In the genomic region with DNA sequence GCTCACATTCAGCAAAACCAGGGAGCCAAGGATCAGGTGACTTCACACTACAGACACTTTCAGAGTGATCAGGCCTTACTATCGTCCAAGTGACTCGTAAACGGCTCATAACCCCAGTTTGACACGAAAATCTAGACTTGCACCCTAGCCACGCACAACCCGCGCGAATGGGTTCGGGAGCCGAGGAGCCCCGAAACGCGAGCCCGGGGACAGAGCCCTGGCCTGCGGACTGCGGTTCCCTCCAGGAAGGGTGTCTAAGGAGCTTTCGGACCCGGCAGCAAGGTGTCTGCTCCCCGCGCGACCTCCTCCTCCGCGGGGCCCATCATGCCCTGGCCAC, we compare ENCODE assay signal across 8 cellular contexts. TPM values are rescaled to one million over a fixed set of nuclear protein-coding genes. Genes with fewer than 3 reads are reported as not detected.
DNase-seq lines count a peak whose midpoint lies in the region; ATAC-seq lines count a peak whose summit lies in the region.

No MANE protein-coding gene starts in this region.

- no peaks in the 10 kb centered on the region for H3K9me3 ChIP-seq in BLaER1 treated with 17β-estradiol and CSF1 and Interleukin-3, amounts not matched to agents 10 nM and 100 nM (replicated peaks in 1 of 11)
- no peaks in the 10 kb centered on the region for H3K9me3 ChIP-seq in subcutaneous abdominal adipose tissue (ENCODE audit: control insufficient read depth in 5 of 5, low read length in 5 of 5)

- H3K9ac ChIP-seq in BLaER1 treated with 17β-estradiol and CSF1 and Interleukin-3, amounts not matched to agents 10 nM and 100 nM: peak overlapping the region; percentile 95 to 100 (median 99)
- H3K9ac ChIP-seq in subcutaneous abdominal adipose tissue (ENCODE audit: low read length in 5 of 5): peak overlapping the region; percentile 66 to 97 (median 84)

- peaks cover 0 to 6% (median 0%) of the 10 kb centered on the region in 3 donors for H3K27me3 Mint-ChIP-seq in naive B cell

- H3K4me1 ChIP-seq in BLaER1 treated with 17β-estradiol and CSF1 and Interleukin-3, amounts not matched to agents 10 nM and 100 nM: peaks cover 44 to 58% (median 50%) of the 10 kb centered on the region in 10 experiments
- peaks cover 0 to 41% (median 29%) of the 10 kb centered on the region in 5 donors for H3K4me1 ChIP-seq in subcutaneous abdominal adipose tissue (ENCODE audit: control insufficient read depth in 5 of 5, insufficient read depth in 5 of 5, low read length in 5 of 5)

- peak overlapping the region; percentile 80 to 99 (median 96) for H3K4me3 ChIP-seq in BLaER1 treated with 17β-estradiol and CSF1 and Interleukin-3, amounts not matched to agents 10 nM and 100 nM
- peak overlapping the region; percentile 76 to 97 (median 84) for H3K4me3 ChIP-seq in subcutaneous abdominal adipose tissue (ENCODE audit: low read depth in 1 of 5, low read length in 5 of 5)

- peaks cover 42 to 60% (median 54%) of the 10 kb centered on the region in 3 donors for H3K4me1 Mint-ChIP-seq in naive B cell

- peak; percentile 35 for ATAC-seq in GM18909 (IDR thresholded peaks at IDR 0.05; ENCODE audit: poor library complexity, unreplicated experiment)
- ATAC-seq in HG03159 (IDR thresholded peaks at IDR 0.05; ENCODE audit: unreplicated experiment): peak; percentile 32
- peak; percentile 49 for ATAC-seq in esophagus mucosa
- ATAC-seq in naive B cell (ENCODE audit: low read depth in 2 of 2): peak; percentile 8 to 10

- H3K4me3 Mint-ChIP-seq in naive B cell: peak overlapping the region; percentile 89 to 98 (median 94)

- H3K36me3 Mint-ChIP-seq in naive B cell: no peaks in the 10 kb centered on the region

- H3K27ac ChIP-seq in BLaER1 treated with 17β-estradiol and CSF1 and Interleukin-3, amounts not matched to agents 10 nM and 100 nM: peak overlapping the region; percentile 90 to 100 (median 99)
- H3K27ac ChIP-seq in subcutaneous abdominal adipose tissue (ENCODE audit: low read depth, low read length): peak overlapping the region; percentile 92

- peaks cover 0 to 23% (median 3%) of the 10 kb centered on the region in 11 experiments; a peak in 6 of 22 replicates for H3K36me3 ChIP-seq in BLaER1 treated with 17β-estradiol and CSF1 and Interleukin-3, amounts not matched to agents 10 nM and 100 nM
- no peaks in the 10 kb centered on the region for H3K36me3 ChIP-seq in subcutaneous abdominal adipose tissue (ENCODE audit: control insufficient read depth in 5 of 5, insufficient read depth in 5 of 5, low read length in 5 of 5)

- DNase-seq in NCI-H460 (ENCODE audit: extremely low read depth, low read depth) (peak; percentile 67), activated T-cell treated with anti-CD3 and anti-CD28 coated beads for 48 hours (ENCODE audit: low read depth) (peak; percentile 44), naive B cell (no peak)

- peak overlapping the region; percentile 96 to 98 (median 96) for H3K27ac Mint-ChIP-seq in naive B cell

- H3K4me2 ChIP-seq in BLaER1 treated with 17β-estradiol and CSF1 and Interleukin-3, amounts not matched to agents 10 nM and 100 nM: peak overlapping the region; percentile 80 to 95 (median 90)

- H3K27me3 ChIP-seq in BLaER1 treated with 17β-estradiol and CSF1 and Interleukin-3, amounts not matched to agents 10 nM and 100 nM: no peaks in the 10 kb centered on the region
- H3K27me3 ChIP-seq in subcutaneous abdominal adipose tissue (ENCODE audit: control insufficient read depth in 5 of 5, insufficient read depth in 4 of 5, low read length in 5 of 5): no peaks in the 10 kb centered on the region

- H3K9me3 Mint-ChIP-seq in naive B cell: no peaks in the 10 kb centered on the region

- peaks cover 21 to 55% (median 52%) of the 10 kb centered on the region in 11 experiments; a peak in 20 of 22 replicates for H4K20me1 ChIP-seq in BLaER1 treated with 17β-estradiol and CSF1 and Interleukin-3, amounts not matched to agents 10 nM and 100 nM

RNA-seq across cellular contexts. Expression of gene ATL2, which starts 0.8 kb away (rescaled TPM):
- total RNA-seq in NCI-H460 (2014; rRNA removed; shearing (Covaris generic)): 132 and 138 TPM in 2 replicates
- polyA plus RNA-seq in NCI-H460 (2014; cell fraction: nucleus; rRNA removed): 223 and 334 TPM in 2 replicates
- 52.2 TPM for total RNA-seq in esophagus mucosa
- 10 to 100 TPM; 14.0 to 42.0 (median 22.6) TPM for polyA plus RNA-seq in naive B cell (ENCODE audit: low read depth in 6 of 6)
